2 cellular contexts compared by ENCODE assay signal in genomic region chr19:50686310-50687032, GRCh38.
TF ChIP-seq lines count a peak whose summit lies in the region.

No MANE protein-coding gene starts in this region.

TF ChIP-seq in A549, 52 proteins besides CTCF, POLR2A, EP300 and RAD21 (continued from another document):
- TF ChIP-seq MAX (IDR thresholded peaks at IDR 0.05) (no peak), FOXS1 (CRISPR knock-in tag; IDR thresholded peaks at IDR 0.05) (no peak), MAFK (IDR thresholded peaks at IDR 0.05; ENCODE audit: partially characterized antibody) (no peak), ELK1 (IDR thresholded peaks at IDR 0.05; ENCODE audit: low read depth, low read length) (no peak), CHD2 (IDR thresholded peaks at IDR 0.05; ENCODE audit: low read length, partially characterized antibody) (no peak), KDM1A (IDR thresholded peaks at IDR 0.05; ENCODE audit: low read depth) (no peak), ESRRA (IDR thresholded peaks at IDR 0.05; ENCODE audit: borderline replicate concordance, low read length) (no peak), CHD4 (IDR thresholded peaks at IDR 0.05; ENCODE audit: borderline replicate concordance) (no peak), HDAC2 (IDR thresholded peaks at IDR 0.05) (no peak), HMGXB4 (CRISPR knock-in tag; IDR thresholded peaks at IDR 0.05; ENCODE audit: borderline replicate concordance) (no peak), EHF (CRISPR knock-in tag; IDR thresholded peaks at IDR 0.05) (no peak), RNF2 (IDR thresholded peaks at IDR 0.05; ENCODE audit: borderline replicate concordance, low read depth) (no peak), HEYL (CRISPR knock-in tag; IDR thresholded peaks at IDR 0.05) (no peak), E2F6 (IDR thresholded peaks at IDR 0.05; ENCODE audit: borderline replicate concordance, low read depth) (no peak), TFCP2L1 (CRISPR knock-in tag; IDR thresholded peaks at IDR 0.05) (no peak), USF2 (IDR thresholded peaks at IDR 0.05) (no peak), SREBF2 (IDR thresholded peaks at IDR 0.05) (no peak), NPAS2 (CRISPR knock-in tag; IDR thresholded peaks at IDR 0.05; ENCODE audit: borderline replicate concordance) (no peak)

TF ChIP-seq in HEK293, 187 proteins besides CTCF, POLR2A, EP300 and RAD21 (continued from another document):
- TF ChIP-seq KLF9 (tag by site-specific recombination; IDR thresholded peaks at IDR 0.05; ENCODE audit: low read depth) (peak; percentile 36), GLI4 (tag by site-specific recombination; IDR thresholded peaks at IDR 0.05) (no peak)
